8 cellular contexts compared by ENCODE assay signal in genomic region chr18:63365909-63366269, GRCh38. TPM values are rescaled to one million over a fixed set of nuclear protein-coding genes. Genes with fewer than 3 reads are reported as not detected.
DNase-seq lines count a peak whose midpoint lies in the region; ATAC-seq and TF ChIP-seq lines count a peak whose summit lies in the region.

No MANE protein-coding gene starts in this region.

- DNase-seq in activated CD4-positive, alpha-beta T cell treated with anti-CD3 and anti-CD28 coated beads for 36 hours: peak; percentile 38
- DNase-seq in activated CD4-positive, alpha-beta T cell treated with anti-CD3 and anti-CD28 coated beads, Interleukin-2, amount 50 U/mL, for 4 hours: no peak
- DNase-seq in MM.1S: no peak
- no peak for DNase-seq in central memory CD8-positive, alpha-beta T cell (ENCODE audit: low spot score in 2 of 2)

- H3K4me3 ChIP-seq in MM.1S (ENCODE audit: low read length) (peak overlapping the region; percentile 82), mononuclear cell (ENCODE audit: low read length) (peak overlapping the region; percentile 72)

- intact Hi-C loops in activated CD4-positive, alpha-beta T cell treated with anti-CD3 and anti-CD28 coated beads for 36 hours (cut with DNase I, micrococcal nuclease): loop anchor here (1.0 to 10.0 kb wide), 8 partner anchors 45 to 1179 kb away; partner anchors contain the start of genes PHLPP1 (in 1 of the 2), PIGN (in 1 of the 2), RELCH (in 1 of the 2) and SERPINB8 (in 1 of the 2)

- no peaks in the 10 kb centered on the region for H3K9me3 ChIP-seq in MM.1S (replicated peaks; ENCODE audit: insufficient read depth, low read length)
- no peaks in the 10 kb centered on the region for H3K9me3 ChIP-seq in mononuclear cell (ENCODE audit: low read depth, low read length)

- peak overlapping the region; percentile 94 for H2AFZ ChIP-seq in MM.1S (ENCODE audit: low read length)

- H3K4me1 ChIP-seq in MM.1S (ENCODE audit: low read length) (no peaks in the 10 kb centered on the region), mononuclear cell (ENCODE audit: insufficient read depth, low read length) (peaks cover 28% of the 10 kb centered on the region)

- peaks cover 49% of the 10 kb centered on the region for H3K36me3 Mint-ChIP-seq in activated CD4-positive, alpha-beta T cell treated with anti-CD3 and anti-CD28 coated beads for 36 hours (ENCODE audit: low read depth)
- H3K36me3 Mint-ChIP-seq in central memory CD8-positive, alpha-beta T cell (ENCODE audit: insufficient read depth): peaks cover 17% of the 10 kb centered on the region

- CTCF ChIA-PET in activated CD4-positive, alpha-beta T cell treated with anti-CD3 and anti-CD28 coated beads for 36 hours (lab: Charles Lee): interaction anchor here (0.6 to 3.1 kb wide), 15 partner anchors 9 to 349 kb away, joined by 3 to 15 read pairs (median 5); no protein-coding TSS in a partner anchor

- no peak overlapping the region for H3K27ac ChIP-seq in MM.1S (ENCODE audit: low read length)

- H3K9ac ChIP-seq in MM.1S (ENCODE audit: low read length): peak overlapping the region; percentile 61

- H3K36me3 ChIP-seq in MM.1S (replicated peaks; ENCODE audit: insufficient read depth, low read length): no peaks in the 10 kb centered on the region

- H3F3A ChIP-seq in MM.1S (ENCODE audit: insufficient read depth, low read length): peaks cover 12% of the 10 kb centered on the region

- H3K4me2 ChIP-seq in MM.1S (ENCODE audit: low read depth, low read length): peak overlapping the region; percentile 93

- H3K27ac Mint-ChIP-seq in activated CD4-positive, alpha-beta T cell treated with anti-CD3 and anti-CD28 coated beads for 36 hours: peak overlapping the region; percentile 80
- H3K27ac Mint-ChIP-seq in central memory CD8-positive, alpha-beta T cell (ENCODE audit: low read depth): peak overlapping the region; percentile 72

- H3K27me3 Mint-ChIP-seq in activated CD4-positive, alpha-beta T cell treated with anti-CD3 and anti-CD28 coated beads for 36 hours: no peaks in the 10 kb centered on the region
- no peaks in the 10 kb centered on the region for H3K27me3 Mint-ChIP-seq in central memory CD8-positive, alpha-beta T cell

- H4K20me1 ChIP-seq in MM.1S (ENCODE audit: insufficient read depth, low read length): no peaks in the 10 kb centered on the region

- no peaks in the 10 kb centered on the region for H3K9me2 ChIP-seq in MM.1S (replicated peaks; ENCODE audit: insufficient read depth, low read length)

- peak overlapping the region; percentile 96 for H3K4me3 Mint-ChIP-seq in activated CD4-positive, alpha-beta T cell treated with anti-CD3 and anti-CD28 coated beads for 36 hours
- peak overlapping the region; percentile 92 for H3K4me3 Mint-ChIP-seq in central memory CD8-positive, alpha-beta T cell

- H3K27me3 ChIP-seq in MM.1S (replicated peaks; ENCODE audit: insufficient read depth, low read length): no peaks in the 10 kb centered on the region
- H3K27me3 ChIP-seq in mononuclear cell (ENCODE audit: insufficient read depth, low read length): no peaks in the 10 kb centered on the region

- peaks cover 37% of the 10 kb centered on the region for H3K4me1 Mint-ChIP-seq in activated CD4-positive, alpha-beta T cell treated with anti-CD3 and anti-CD28 coated beads for 36 hours
- peaks cover 36% of the 10 kb centered on the region for H3K4me1 Mint-ChIP-seq in central memory CD8-positive, alpha-beta T cell

- peaks cover 28% of the 10 kb centered on the region for H3K79me2 ChIP-seq in MM.1S (ENCODE audit: low read length)

- no peak for TF ChIP-seq CTCF in MM.1S (IDR thresholded peaks at IDR 0.05; ENCODE audit: low read length)

- POLR2A ChIA-PET in activated CD4-positive, alpha-beta T cell treated with anti-CD3 and anti-CD28 coated beads for 36 hours (lab: Charles Lee): interaction anchor here (0.5 to 1.2 kb wide), 5 partner anchors 18 to 360 kb away, joined by 3 to 4 read pairs (median 3); no protein-coding TSS in a partner anchor

- ATAC-seq in activated CD4-positive, alpha-beta T cell treated with anti-CD3 and anti-CD28 coated beads for 36 hours: no peak
- ATAC-seq in central memory CD8-positive, alpha-beta T cell (replicated peaks; ENCODE audit: extremely low read depth, poor library complexity, severe bottlenecking): no peak
- ATAC-seq in GM21737 (IDR thresholded peaks at IDR 0.05; ENCODE audit: unreplicated experiment) (no peak), HG02610 (IDR thresholded peaks at IDR 0.05; ENCODE audit: unreplicated experiment) (no peak), GM21360 (IDR thresholded peaks at IDR 0.05; ENCODE audit: unreplicated experiment) (no peak)

- H3K9me3 Mint-ChIP-seq in activated CD4-positive, alpha-beta T cell treated with anti-CD3 and anti-CD28 coated beads for 36 hours (ENCODE audit: low read depth): peaks cover 14% of the 10 kb centered on the region
- H3K9me3 Mint-ChIP-seq in central memory CD8-positive, alpha-beta T cell: no peaks in the 10 kb centered on the region

RNA-seq across cellular contexts. Expression of gene KDSR, which starts 1.1 kb away (rescaled TPM):
- total RNA-seq in activated CD4-positive, alpha-beta T cell treated with anti-CD3 and anti-CD28 coated beads for 36 hours: 10 to 100 TPM; 72.6 to 78.6 TPM
- 16.9 TPM for total RNA-seq in mononuclear cell

RNA-seq across cellular contexts. Expression of gene BCL2, which starts 46.3 kb away (rescaled TPM):
- total RNA-seq in activated CD4-positive, alpha-beta T cell treated with anti-CD3 and anti-CD28 coated beads for 36 hours: 10 to 100 TPM; 66.0 to 88.9 TPM
- total RNA-seq in mononuclear cell: 78.2 TPM

RNA-seq across cellular contexts. Expression of gene VPS4B, which starts 56.4 kb away (rescaled TPM):
- 10 to 100 TPM; 40.7 to 48.4 TPM for total RNA-seq in activated CD4-positive, alpha-beta T cell treated with anti-CD3 and anti-CD28 coated beads for 36 hours
- total RNA-seq in mononuclear cell: 40.8 TPM
